1 cellular context compared by ENCODE assay signal in genomic region chr10:79562135-79562756, GRCh38.
TF ChIP-seq lines count a peak whose summit lies in the region.

No MANE protein-coding gene starts in this region.

TF ChIP-seq in K562, 482 proteins besides CTCF, POLR2A, EP300 and RAD21 (continued from another document):
- TF ChIP-seq MYC (IDR thresholded peaks at IDR 0.05; ENCODE audit: low read depth, low read length), result peak; percentile 62; the same call in 1 of the 2 replicates
- TF ChIP-seq MYC (CRISPR knock-in tag; IDR thresholded peaks at IDR 0.05; ENCODE audit: borderline replicate concordance, low read depth), result no peak
- TF ChIP-seq, protein P1, sequence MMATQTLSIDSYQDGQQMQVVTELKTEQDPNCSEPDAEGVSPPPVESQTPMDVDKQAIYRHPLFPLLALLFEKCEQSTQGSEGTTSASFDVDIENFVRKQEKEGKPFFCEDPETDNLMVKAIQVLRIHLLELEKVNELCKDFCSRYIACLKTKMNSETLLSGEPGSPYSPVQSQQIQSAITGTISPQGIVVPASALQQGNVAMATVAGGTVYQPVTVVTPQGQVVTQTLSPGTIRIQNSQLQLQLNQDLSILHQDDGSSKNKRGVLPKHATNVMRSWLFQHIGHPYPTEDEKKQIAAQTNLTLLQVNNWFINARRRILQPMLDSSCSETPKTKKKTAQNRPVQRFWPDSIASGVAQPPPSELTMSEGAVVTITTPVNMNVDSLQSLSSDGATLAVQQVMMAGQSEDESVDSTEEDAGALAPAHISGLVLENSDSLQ (IDR thresholded peaks at IDR 0.05), result peak; percentile 74
- TF ChIP-seq MEIS2 (IDR thresholded peaks at IDR 0.05; ENCODE audit: partially characterized antibody), result peak; percentile 89
- TF ChIP-seq BHLHE40 (IDR thresholded peaks at IDR 0.05; ENCODE audit: low read length), result peak; percentile 62
- no peak for TF ChIP-seq MBD1 (CRISPR knock-in tag; IDR thresholded peaks at IDR 0.05)
- TF ChIP-seq POLR2B (IDR thresholded peaks at IDR 0.05; ENCODE audit: low read depth, partially characterized antibody), result no peak
- TF ChIP-seq CLOCK (CRISPR knock-in tag; IDR thresholded peaks at IDR 0.05; ENCODE audit: borderline replicate concordance), result no peak
- TF ChIP-seq ZBTB49 (CRISPR knock-in tag; IDR thresholded peaks at IDR 0.05; ENCODE audit: borderline replicate concordance), result no peak
- peak in 1 of 2 experiments; percentile 12 for TF ChIP-seq E2F6 (IDR thresholded peaks at IDR 0.05; ENCODE audit: borderline replicate concordance in 1 of 2, extremely low read depth in 1 of 2, insufficient read depth in 1 of 2, insufficient read length in 1 of 2, low read depth in 1 of 2, low read length in 1 of 2, poor library complexity in 1 of 2, severe bottlenecking in 1 of 2)
- no peak for TF ChIP-seq TEAD4 (IDR thresholded peaks at IDR 0.05; ENCODE audit: low read length)
- TF ChIP-seq TEAD4 (CRISPR knock-in tag; IDR thresholded peaks at IDR 0.05; ENCODE audit: borderline replicate concordance), result no peak
- TF ChIP-seq ZBTB17 (CRISPR knock-in tag; IDR thresholded peaks at IDR 0.05), result no peak
- TF ChIP-seq ZNF41 (CRISPR knock-in tag; conservative IDR thresholded peaks at IDR 0.05), result no peak
- TF ChIP-seq, protein P2, sequence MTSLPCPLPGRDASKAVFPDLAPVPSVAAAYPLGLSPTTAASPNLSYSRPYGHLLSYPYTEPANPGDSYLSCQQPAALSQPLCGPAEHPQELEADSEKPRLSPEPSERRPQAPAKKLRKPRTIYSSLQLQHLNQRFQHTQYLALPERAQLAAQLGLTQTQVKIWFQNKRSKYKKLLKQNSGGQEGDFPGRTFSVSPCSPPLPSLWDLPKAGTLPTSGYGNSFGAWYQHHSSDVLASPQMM (CRISPR knock-in tag; IDR thresholded peaks at IDR 0.05), result no peak
- peak; percentile 70; the same call in 1 of the 2 replicates for TF ChIP-seq CTBP1 (IDR thresholded peaks at IDR 0.05; ENCODE audit: borderline replicate concordance)
- TF ChIP-seq, protein P3, sequence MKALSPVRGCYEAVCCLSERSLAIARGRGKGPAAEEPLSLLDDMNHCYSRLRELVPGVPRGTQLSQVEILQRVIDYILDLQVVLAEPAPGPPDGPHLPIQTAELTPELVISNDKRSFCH (CRISPR knock-in tag; IDR thresholded peaks at IDR 0.05), result no peak
- TF ChIP-seq, protein P3 (tag; IDR thresholded peaks at IDR 0.05), result 0 out of 2 replicates have a peak, but pooled peaks have one; percentile 17
- TF ChIP-seq PHF8 (IDR thresholded peaks at IDR 0.05; ENCODE audit: borderline replicate concordance, low read length), result no peak
- TF ChIP-seq CC2D1A (IDR thresholded peaks at IDR 0.05), result peak; percentile 72; the same call in 1 of the 2 replicates
- TF ChIP-seq, protein P4, sequence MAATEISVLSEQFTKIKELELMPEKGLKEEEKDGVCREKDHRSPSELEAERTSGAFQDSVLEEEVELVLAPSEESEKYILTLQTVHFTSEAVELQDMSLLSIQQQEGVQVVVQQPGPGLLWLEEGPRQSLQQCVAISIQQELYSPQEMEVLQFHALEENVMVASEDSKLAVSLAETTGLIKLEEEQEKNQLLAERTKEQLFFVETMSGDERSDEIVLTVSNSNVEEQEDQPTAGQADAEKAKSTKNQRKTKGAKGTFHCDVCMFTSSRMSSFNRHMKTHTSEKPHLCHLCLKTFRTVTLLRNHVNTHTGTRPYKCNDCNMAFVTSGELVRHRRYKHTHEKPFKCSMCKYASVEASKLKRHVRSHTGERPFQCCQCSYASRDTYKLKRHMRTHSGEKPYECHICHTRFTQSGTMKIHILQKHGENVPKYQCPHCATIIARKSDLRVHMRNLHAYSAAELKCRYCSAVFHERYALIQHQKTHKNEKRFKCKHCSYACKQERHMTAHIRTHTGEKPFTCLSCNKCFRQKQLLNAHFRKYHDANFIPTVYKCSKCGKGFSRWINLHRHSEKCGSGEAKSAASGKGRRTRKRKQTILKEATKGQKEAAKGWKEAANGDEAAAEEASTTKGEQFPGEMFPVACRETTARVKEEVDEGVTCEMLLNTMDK (IDR thresholded peaks at IDR 0.05; ENCODE audit: borderline replicate concordance, insufficient read depth, low read depth, low read length, poor library complexity, severe bottlenecking), result peak; percentile 85
- TF ChIP-seq EGR1 (conservative IDR thresholded peaks at IDR 0.05), result no peak
- TF ChIP-seq MCM3 (IDR thresholded peaks at IDR 0.05), result no peak
- TF ChIP-seq ZNF518B (CRISPR knock-in tag; IDR thresholded peaks at IDR 0.05), result no peak
- TF ChIP-seq FOS (IDR thresholded peaks at IDR 0.05; ENCODE audit: extremely low read depth, insufficient read length), result no peak
- peak; percentile 84 for TF ChIP-seq DEAF1 (CRISPR knock-in tag; IDR thresholded peaks at IDR 0.05)
